ENCODE assay signal across 8 cellular contexts in genomic region chr14:71720978-71721624, GRCh38.
DNase-seq lines count a peak whose midpoint lies in the region; ATAC-seq and TF ChIP-seq lines count a peak whose summit lies in the region.

No MANE protein-coding gene starts in this region.

- in situ Hi-C loops in Caki2 (cut with HindIII; ENCODE audit: low pct_unique_long_range_greater_than_20kb, low sequenced_read_pairs) = no loop called here

- intact Hi-C loops in left lung (cut with DNase I) = loop anchor here in 1 of 2 donors (10.0 kb wide), 1 partner anchor 134 kb away; no protein-coding TSS in a partner anchor

- H3K4me3 ChIP-seq in NT2/D1 (ENCODE audit: insufficient read length, low read depth) = no peak overlapping the region
- no peak overlapping the region for H3K4me3 ChIP-seq in left lung

- H3K27ac ChIP-seq in left lung = no peak overlapping the region

- DNase-seq in Caki2 (ENCODE audit: low read depth) (peak; percentile 5), H4 (ENCODE audit: low spot score) (peak; percentile 70), NT2/D1 (ENCODE audit: low read depth, low spot score) (peak; percentile 68), cerebellar cortex (ENCODE audit: low spot score) (peak; percentile 54), left lung (no peak)

- H3K9ac ChIP-seq in NT2/D1 (ENCODE audit: insufficient read length, low read depth) = no peak overlapping the region

- ATAC-seq in left lung = peak; percentile 93
- no peak for ATAC-seq in GM19395 (IDR thresholded peaks at IDR 0.05; ENCODE audit: unreplicated experiment)
- ATAC-seq in HG03196 (IDR thresholded peaks at IDR 0.05; ENCODE audit: unreplicated experiment) = no peak
- no peak for ATAC-seq in HG02759 (IDR thresholded peaks at IDR 0.05; ENCODE audit: unreplicated experiment)

- peaks cover 14% of the 10 kb centered on the region for H3K36me3 ChIP-seq in NT2/D1 (ENCODE audit: insufficient read depth, insufficient read length, low read length)
- peaks cover 0 to 26% of the 10 kb centered on the region in 2 donors for H3K36me3 ChIP-seq in left lung

- H3K9me3 ChIP-seq in NT2/D1 (ENCODE audit: insufficient read depth, low read length) = no peaks in the 10 kb centered on the region
- no peaks in the 10 kb centered on the region for H3K9me3 ChIP-seq in left lung

- peak; percentile 44 to 53 for TF ChIP-seq CTCF in left lung (IDR thresholded peaks at IDR 0.05)

- H3K4me1 ChIP-seq in NT2/D1 (ENCODE audit: insufficient read depth, insufficient read length) = peaks cover 2% of the 10 kb centered on the region
- H3K4me1 ChIP-seq in left lung = peaks cover 5 to 6% of the 10 kb centered on the region in 2 donors

- H3K27me3 ChIP-seq in NT2/D1 (ENCODE audit: insufficient read depth, insufficient read length) (no peaks in the 10 kb centered on the region), left lung (no peaks in the 10 kb centered on the region)

Comparison
In these comparisons a context has a peak if more than half of its experiments do, and no peak if none do; other contexts are left out.
1. DNase-seq: peak in Caki2 (single experiment), H4 (single experiment), NT2/D1 (single experiment) and cerebellar cortex (single experiment); none in left lung (0 of 2).